12 cellular contexts compared by ENCODE assay signal in genomic region chr5:76960004-76960625, GRCh38. TPM values are rescaled to one million over a fixed set of nuclear protein-coding genes. Genes with fewer than 3 reads are reported as not detected.
A peak's percentile ranks its signal among the peaks of the same experiment; 100 is the strongest.
DNase-seq lines count a peak whose midpoint lies in the region; ATAC-seq lines count a peak whose summit lies in the region.
"Had no signal": no experiment of that assay in that cellular context is flagged by ENCODE, and none has a peak within 500 bp of the region (broad histone marks: within the 10 kb centered on the region; RNA-seq: fewer than 3 reads in every experiment).

No MANE protein-coding gene starts in this region.

- no peaks in the 10 kb centered on the region for H3K36me3 Mint-ChIP-seq in activated naive CD4-positive, alpha-beta T cell treated with anti-CD3 and anti-CD28 coated beads, Interleukin-2, amount 50 U/mL, for 72 hours
- no peaks in the 10 kb centered on the region for H3K36me3 Mint-ChIP-seq in activated T-helper 2 cell treated with anti-CD3 and anti-CD28 coated beads, Interferon-gamma antibody, Interleukin-2, Interleukin-4, amounts not matched to agents 10 μg/mL and 5 μg/mL and 100 μg/mL, durations not matched to agents 14 hours and 24 hours and 36 hours (ENCODE audit: low read depth)
- H3K36me3 Mint-ChIP-seq: brain had no signal

- no peaks in the 10 kb centered on the region for H3K9me3 Mint-ChIP-seq in activated naive CD4-positive, alpha-beta T cell treated with anti-CD3 and anti-CD28 coated beads, Interleukin-2, amount 50 U/mL, for 72 hours
- H3K9me3 Mint-ChIP-seq in activated T-helper 2 cell treated with anti-CD3 and anti-CD28 coated beads, Interferon-gamma antibody, Interleukin-2, Interleukin-4, amounts not matched to agents 10 μg/mL and 5 μg/mL and 100 μg/mL, durations not matched to agents 14 hours and 24 hours and 36 hours: no peaks in the 10 kb centered on the region

- no peak overlapping the region for H3K4me3 Mint-ChIP-seq in activated T-helper 2 cell treated with anti-CD3 and anti-CD28 coated beads, Interferon-gamma antibody, Interleukin-2, Interleukin-4, amounts not matched to agents 10 μg/mL and 5 μg/mL and 100 μg/mL, durations not matched to agents 14 hours and 24 hours and 36 hours (ENCODE audit: low read depth)
- H3K4me3 Mint-ChIP-seq: brain had no signal

- intact Hi-C loops in activated T-helper 2 cell treated with anti-CD3 and anti-CD28 coated beads, Interferon-gamma antibody, Interleukin-2, Interleukin-4, amounts not matched to agents 10 μg/mL and 5 μg/mL and 100 μg/mL, durations not matched to agents 14 hours and 24 hours and 36 hours (cut with micrococcal nuclease): no loop called here
- intact Hi-C loops in aorta (cut with DNase I): no loop called here

- peaks cover 0 to 15% (median 0%) of the 10 kb centered on the region in 5 donors for H3K36me3 ChIP-seq in subcutaneous abdominal adipose tissue (ENCODE audit: control insufficient read depth in 5 of 5, insufficient read depth in 5 of 5, low read length in 5 of 5)
- H3K36me3 ChIP-seq in aorta (ENCODE audit: control insufficient read depth in 1 of 2, insufficient read depth in 2 of 2, low read length in 1 of 2): no peaks in the 10 kb centered on the region
- H3K36me3 ChIP-seq: BLaER1 had no signal

- peaks cover 42% of the 10 kb centered on the region for H3K27me3 Mint-ChIP-seq in activated T-helper 2 cell treated with anti-CD3 and anti-CD28 coated beads, Interferon-gamma antibody, Interleukin-2, Interleukin-4, amounts not matched to agents 10 μg/mL and 5 μg/mL and 100 μg/mL, durations not matched to agents 14 hours and 24 hours and 36 hours (ENCODE audit: low read depth)

- H3K4me1 ChIP-seq in subcutaneous abdominal adipose tissue (ENCODE audit: control insufficient read depth in 5 of 5, insufficient read depth in 5 of 5, low read length in 5 of 5) (peaks cover 0 to 22% (median 8%) of the 10 kb centered on the region in 5 donors), aorta (ENCODE audit: control insufficient read depth in 1 of 2, insufficient read depth in 2 of 2, low read length in 2 of 2) (no peaks in the 10 kb centered on the region)
- H3K4me1 ChIP-seq: BLaER1 had no signal

- peaks cover 18% of the 10 kb centered on the region for H3K4me1 Mint-ChIP-seq in activated T-helper 2 cell treated with anti-CD3 and anti-CD28 coated beads, Interferon-gamma antibody, Interleukin-2, Interleukin-4, amounts not matched to agents 10 μg/mL and 5 μg/mL and 100 μg/mL, durations not matched to agents 14 hours and 24 hours and 36 hours (ENCODE audit: low read depth)

- ATAC-seq in activated naive CD4-positive, alpha-beta T cell treated with anti-CD3 and anti-CD28 coated beads, Interleukin-2, amount 50 U/mL, for 72 hours: peak; percentile 61 to 62
- ATAC-seq in HG03520 (IDR thresholded peaks at IDR 0.05; ENCODE audit: unreplicated experiment) (peak; percentile 72), aorta (ENCODE audit: low FRiP score) (no peak)

- H3K9me3 ChIP-seq in subcutaneous abdominal adipose tissue (ENCODE audit: control insufficient read depth in 5 of 5, low read length in 5 of 5) (no peaks in the 10 kb centered on the region), aorta (ENCODE audit: control insufficient read depth, low read length) (no peaks in the 10 kb centered on the region)
- H3K9me3 ChIP-seq: BLaER1 had no signal

- H3K27ac ChIP-seq in subcutaneous abdominal adipose tissue (ENCODE audit: low read depth, low read length) (peak overlapping the region; percentile 66), aorta (ENCODE audit: low read depth in 1 of 2, low read length in 2 of 2) (no peak overlapping the region)
- H3K27ac ChIP-seq: BLaER1 had no signal

- H3K27ac Mint-ChIP-seq in activated naive CD4-positive, alpha-beta T cell treated with anti-CD3 and anti-CD28 coated beads, Interleukin-2, amount 50 U/mL, for 72 hours: no peak overlapping the region
- H3K27ac Mint-ChIP-seq in activated T-helper 2 cell treated with anti-CD3 and anti-CD28 coated beads, Interferon-gamma antibody, Interleukin-2, Interleukin-4, amounts not matched to agents 10 μg/mL and 5 μg/mL and 100 μg/mL, durations not matched to agents 14 hours and 24 hours and 36 hours: peak overlapping the region; percentile 0
- H3K27ac Mint-ChIP-seq: brain had no signal

- DNase-seq in activated naive CD4-positive, alpha-beta T cell treated with anti-CD3 and anti-CD28 coated beads, Interleukin-2, amount 50 U/mL, for 72 hours (ENCODE audit: low spot score in 2 of 2): no peak
- DNase-seq in activated naive CD4-positive, alpha-beta T cell (lab: John Stamatoyannopoulos, UW): no peak
- peak; percentile 18 for DNase-seq in activated T-helper 2 cell treated with anti-CD3 and anti-CD28 coated beads, Interferon-gamma antibody, Interleukin-2, Interleukin-4, amounts not matched to agents 10 μg/mL and 5 μg/mL and 100 μg/mL, durations not matched to agents 14 hours and 24 hours and 36 hours (ENCODE audit: low spot score)
- DNase-seq in aorta: no peak
- DNase-seq in CD1c-positive myeloid dendritic cell (ENCODE audit: extremely low spot score): no peak
- DNase-seq in COR-L47 (lab: John Stamatoyannopoulos, UW): no peak
- DNase-seq: stimulated activated CD4-positive, alpha-beta T cell treated with anti-CD3 and anti-CD28 coated beads, Interleukin-4, amount 100 ng/mL, for 4 hours had no signal

- peak overlapping the region in 1 of 5 donors; percentile 42 for H3K9ac ChIP-seq in subcutaneous abdominal adipose tissue (ENCODE audit: low read length in 5 of 5)
- H3K9ac ChIP-seq: BLaER1 had no signal

- H3K4me3 ChIP-seq in subcutaneous abdominal adipose tissue (ENCODE audit: low read depth in 1 of 5, low read length in 5 of 5) (peak overlapping the region in 2 of 5 donors; percentile 7 to 19), aorta (ENCODE audit: low read length in 2 of 2) (no peak overlapping the region)
- H3K4me3 ChIP-seq: BLaER1 had no signal

- H3K27me3 ChIP-seq in subcutaneous abdominal adipose tissue (ENCODE audit: control insufficient read depth in 5 of 5, insufficient read depth in 4 of 5, low read length in 5 of 5) (peaks cover 0 to 2% (median 0%) of the 10 kb centered on the region in 5 donors), aorta (ENCODE audit: control insufficient read depth in 1 of 2, insufficient read depth in 2 of 2, low read length in 1 of 2) (no peaks in the 10 kb centered on the region)
- H3K27me3 ChIP-seq: BLaER1 had no signal

- 70 to 77% methylated on average over 3 of the region's 3 CpGs for WGBS in aorta, 2 donors

RNA-seq across cellular contexts. Expression of gene CRHBP, which starts 7.3 kb away (rescaled TPM):
- under 1 TPM in 1 of 2 donors, not detected in 1; 0.16 TPM for total RNA-seq in activated naive CD4-positive, alpha-beta T cell treated with anti-CD3 and anti-CD28 coated beads, Interleukin-2, amount 50 U/mL, for 72 hours
- 0.09 TPM in 1 of 2 replicates, not detected in the other for total RNA-seq in activated T-helper 2 cell treated with anti-CD3 and anti-CD28 coated beads, Interferon-gamma antibody, Interleukin-2, Interleukin-4, amounts not matched to agents 10 μg/mL and 5 μg/mL and 100 μg/mL, durations not matched to agents 14 hours and 24 hours and 36 hours
- total RNA-seq in aorta: 1 to 10 TPM; 3.5 to 7.0 TPM
- under 1 TPM in 1 of 2 donors, not detected in 1; 0.75 TPM for polyA plus RNA-seq in aorta
- total RNA-seq: kidney epithelial cell had no signal
